Comparison of ENCODE assay signal across 8 cellular contexts in the genomic region with DNA sequence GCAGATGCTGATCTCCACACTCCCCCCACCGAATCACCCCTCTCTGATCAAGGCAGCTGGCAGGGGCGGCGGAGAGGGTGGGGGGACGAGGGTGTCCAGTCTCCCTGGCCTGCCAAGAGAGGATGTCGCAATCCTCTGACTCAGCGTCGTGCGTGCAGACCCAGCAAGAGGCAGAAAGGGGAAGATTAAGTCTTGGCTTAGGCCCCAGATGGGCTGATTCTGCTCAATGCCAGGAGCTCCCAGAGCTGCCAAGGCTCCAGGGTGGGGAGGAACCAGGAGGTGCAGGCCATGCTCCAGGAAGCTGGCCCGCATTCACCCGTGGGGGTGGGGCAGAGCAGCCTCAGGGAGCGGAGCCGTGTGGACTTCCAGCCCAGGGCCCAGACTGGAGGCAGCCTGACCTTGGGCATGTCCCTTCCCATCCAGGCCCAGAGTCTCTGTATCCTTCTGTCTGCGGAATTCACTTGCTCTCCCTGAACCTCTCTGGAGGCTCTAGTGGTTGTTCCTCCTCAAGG. TPM values are rescaled to one million over a fixed set of nuclear protein-coding genes. Genes with fewer than 3 reads are reported as not detected.
A peak's percentile ranks its signal among the peaks of the same experiment; 100 is the strongest.
DNase-seq lines count a peak whose midpoint lies in the region; ATAC-seq and TF ChIP-seq lines count a peak whose summit lies in the region.

No MANE protein-coding gene starts in this region.

- H3K36me3 ChIP-seq in H7 (replicated peaks; ENCODE audit: control insufficient read depth, insufficient read depth, low read length) = no peaks in the 10 kb centered on the region
- no peaks in the 10 kb centered on the region for H3K36me3 ChIP-seq in PC-9 (ENCODE audit: low read depth)

- peaks cover 49% of the 10 kb centered on the region for H3F3A ChIP-seq in PC-9 (ENCODE audit: insufficient read depth, low read depth)

- peaks cover 65% of the 10 kb centered on the region for H3K4me1 Mint-ChIP-seq in chondrocyte (ENCODE audit: low read depth)
- H3K4me1 Mint-ChIP-seq in stimulated activated naive B cell treated with anti-CD40 and anti-IgM and Interleukin-4, amounts not matched to agents 10 μg/mL and 1 μg/mL and 100 μg/mL, for 72 hours = peaks cover 44 to 60% of the 10 kb centered on the region in 2 donors

- H3K27me3 ChIP-seq in H7 (ENCODE audit: control insufficient read depth, insufficient read depth, low read length) (peaks cover 13% of the 10 kb centered on the region), PC-9 (ENCODE audit: insufficient read depth, low read depth) (no peaks in the 10 kb centered on the region)

- CTCF ChIA-PET in PC-9 (lab: Charles Lee) = interaction anchor here (0.6 to 1.4 kb wide), 7 partner anchors 11 to 996 kb away, joined by 3 to 16 read pairs (median 7); no protein-coding TSS in a partner anchor

- H3K4me3 Mint-ChIP-seq in chondrocyte (ENCODE audit: unreplicated experiment) = no peak overlapping the region
- no peak overlapping the region for H3K4me3 Mint-ChIP-seq in stimulated activated naive B cell treated with anti-CD40 and anti-IgM and Interleukin-4, amounts not matched to agents 10 μg/mL and 1 μg/mL and 100 μg/mL, for 72 hours

- H2AFZ ChIP-seq in PC-9 = peak overlapping the region; percentile 39; the same call in 1 of the 2 replicates

- peak; percentile 66 to 78 for ATAC-seq in stimulated activated naive B cell treated with anti-CD40 and anti-IgM and Interleukin-4, amounts not matched to agents 10 μg/mL and 1 μg/mL and 100 μg/mL, for 72 hours (replicated peaks)
- no peak for ATAC-seq in GM18502 (IDR thresholded peaks at IDR 0.05; ENCODE audit: poor library complexity, unreplicated experiment)

- intact Hi-C loops in PC-9 (cut with micrococcal nuclease; ENCODE audit: unreplicated experiment) = loop anchor here (1.0 kb wide), 1 partner anchor 50 kb away; no protein-coding TSS in a partner anchor

- H3K27ac ChIP-seq in PC-9 = peak overlapping the region; percentile 99

- H3K27ac Mint-ChIP-seq in chondrocyte (ENCODE audit: unreplicated experiment) = peak overlapping the region; percentile 95
- H3K27ac Mint-ChIP-seq in stimulated activated naive B cell treated with anti-CD40 and anti-IgM and Interleukin-4, amounts not matched to agents 10 μg/mL and 1 μg/mL and 100 μg/mL, for 72 hours = peak overlapping the region; percentile 83

- no peaks in the 10 kb centered on the region for H3K9me3 ChIP-seq in PC-9 (ENCODE audit: insufficient read depth, low read depth)

- no peaks in the 10 kb centered on the region for H4K20me1 ChIP-seq in PC-9 (ENCODE audit: insufficient read depth)

- H3K27me3 Mint-ChIP-seq in chondrocyte (ENCODE audit: low read depth) = no peaks in the 10 kb centered on the region
- H3K27me3 Mint-ChIP-seq in stimulated activated naive B cell treated with anti-CD40 and anti-IgM and Interleukin-4, amounts not matched to agents 10 μg/mL and 1 μg/mL and 100 μg/mL, for 72 hours = no peaks in the 10 kb centered on the region

- DNase-seq in AG08396 (ENCODE audit: low spot score) = peak; percentile 94
- DNase-seq in H7 = peak; percentile 74
- DNase-seq in PC-9 = peak; percentile 97 to 99
- DNase-seq in chondrocyte (ENCODE audit: low spot score) = no peak
- DNase-seq in left kidney (ENCODE audit: low read depth, low spot score) = peak; percentile 67
- DNase-seq in stimulated activated naive B cell treated with anti-CD40 and anti-IgM and Interleukin-4, amounts not matched to agents 10 μg/mL and 1 μg/mL and 100 μg/mL, for 72 hours = no peak
- DNase-seq in ecto neural progenitor cell (ENCODE audit: low spot score) = no peak

- H3K9me3 Mint-ChIP-seq in chondrocyte (ENCODE audit: low read depth) = no peaks in the 10 kb centered on the region
- H3K9me3 Mint-ChIP-seq in stimulated activated naive B cell treated with anti-CD40 and anti-IgM and Interleukin-4, amounts not matched to agents 10 μg/mL and 1 μg/mL and 100 μg/mL, for 72 hours = no peaks in the 10 kb centered on the region

- BruUV-seq in PC-9 (replicated peaks; lab: Mats Ljungman, UMichigan) = no TSS peak

- peak overlapping the region; percentile 82 for H3K4me2 ChIP-seq in PC-9

- no peaks in the 10 kb centered on the region for H3K79me2 ChIP-seq in PC-9 (ENCODE audit: low read depth)

- no peak overlapping the region for H3K4me3 ChIP-seq in H7 (ENCODE audit: insufficient read depth, low read depth, low read length)
- peak overlapping the region; percentile 44; the same call in 1 of the 2 replicates for H3K4me3 ChIP-seq in PC-9

- POLR2A ChIA-PET in PC-9 (lab: Charles Lee; ENCODE audit: unreplicated experiment) = interaction anchor here (0.6 to 0.7 kb wide), 4 partner anchors 28 to 480 kb away, joined by 3 to 6 read pairs (median 4); no protein-coding TSS in a partner anchor

- no peaks in the 10 kb centered on the region for H3K36me3 Mint-ChIP-seq in chondrocyte (ENCODE audit: low read depth)
- H3K36me3 Mint-ChIP-seq in stimulated activated naive B cell treated with anti-CD40 and anti-IgM and Interleukin-4, amounts not matched to agents 10 μg/mL and 1 μg/mL and 100 μg/mL, for 72 hours = no peaks in the 10 kb centered on the region

- H3K9me2 ChIP-seq in PC-9 (ENCODE audit: insufficient read depth) = no peaks in the 10 kb centered on the region

- peaks cover 80% of the 10 kb centered on the region for H3K4me1 ChIP-seq in PC-9 (replicated peaks; ENCODE audit: insufficient read depth)

- no peak for TF ChIP-seq CTCF in PC-9 (conservative IDR thresholded peaks at IDR 0.05)
- no peak for TF ChIP-seq CTCF in chondrocyte (IDR thresholded peaks at IDR 0.05)

RNA-seq across cellular contexts. Expression of a gene that starts 6.6 kb away (rescaled TPM):
- total RNA-seq in H7 (2014; rRNA removed; shearing (Covaris generic)) = 7.3 and 8.3 TPM in 2 replicates
- total RNA-seq in PC-9 (2021) = 36.1 and 38.9 TPM in 2 replicates
- 9.2 to 14.9 TPM (median 11.8 TPM) in 3 replicates for total RNA-seq in chondrocyte

RNA-seq across cellular contexts. Expression of a gene that starts 35.8 kb away (rescaled TPM):
- total RNA-seq in H7 (2014; rRNA removed; shearing (Covaris generic)) = 15.3 and 16.3 TPM in 2 replicates
- total RNA-seq in PC-9 (2021) (53.6 and 68.8 TPM in 2 replicates), chondrocyte (not detected in 3 replicates)

RNA-seq across cellular contexts. Expression of a gene that starts 42.9 kb away (rescaled TPM):
- not detected in 2 replicates for total RNA-seq in H7 (2014; rRNA removed; shearing (Covaris generic))
- total RNA-seq in PC-9 (2021) (not detected in 2 replicates), chondrocyte (not detected in 3 replicates)

Comparison
In these comparisons a context has a peak if more than half of its experiments do, and no peak if none do; other contexts are left out.
1. DNase-seq: peak in AG08396 (single experiment), H7 (single experiment), PC-9 (2 of 2) and left kidney (single experiment); none in chondrocyte (single experiment), stimulated activated naive B cell treated with anti-CD40 and anti-IgM and Interleukin-4, amounts not matched to agents 10 μg/mL and 1 μg/mL and 100 μg/mL, for 72 hours (single experiment) and ecto neural progenitor cell (single experiment).
2. RNA of a gene that starts 35.8 kb away (total RNA-seq): 53.6 to 68.8 TPM in PC-9 and 15.3 to 16.3 TPM in H7; not detected in chondrocyte; every median in the first group is over 10 times any median in the second.